Comparison of ENCODE assay signal across 8 cellular contexts in the genomic region with DNA sequence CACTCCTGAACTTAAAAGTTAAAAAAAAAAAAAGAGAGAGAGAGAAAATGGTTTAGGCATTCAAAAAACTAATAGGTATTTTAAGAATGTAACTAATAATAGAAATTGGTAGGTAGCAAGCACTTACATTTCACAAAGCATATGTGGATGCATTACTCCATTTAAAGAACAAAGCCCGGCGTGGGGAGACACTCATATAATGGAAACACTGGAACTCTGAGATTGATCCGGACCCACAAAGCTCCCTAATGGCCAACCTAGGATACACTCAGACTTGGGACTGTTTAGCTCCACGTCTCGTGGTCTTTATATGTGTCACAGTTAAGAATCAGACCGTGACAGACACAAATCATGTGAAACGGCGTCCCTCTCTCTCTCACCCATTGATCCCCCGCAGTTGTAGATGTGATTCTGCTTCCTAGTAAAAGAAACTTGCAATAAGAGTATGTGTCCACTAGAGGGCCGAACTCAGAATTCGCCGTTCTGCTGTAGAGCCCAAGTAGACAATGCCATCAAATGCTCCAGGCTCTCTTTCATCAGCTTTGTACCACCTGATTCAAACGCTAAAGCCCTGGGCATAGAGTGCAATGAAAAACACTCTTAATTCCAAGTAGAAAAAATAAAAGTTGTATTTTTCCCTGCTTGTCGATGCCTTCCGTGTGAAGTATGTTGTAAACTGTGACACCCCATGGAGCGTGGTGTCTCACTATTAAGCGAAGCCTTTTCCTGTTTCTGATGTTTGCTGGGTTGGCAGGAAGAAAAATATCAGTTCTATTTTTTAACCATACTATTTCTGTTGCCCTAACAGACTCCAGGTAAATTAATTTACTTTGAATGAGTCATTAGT.
DNase-seq lines count a peak whose midpoint lies in the region; ATAC-seq and TF ChIP-seq lines count a peak whose summit lies in the region.

No MANE protein-coding gene starts in this region.

- intact Hi-C loops in CD4-positive, alpha-beta T cell (cut with DNase I, micrococcal nuclease): no loop called here

- H3K4me1 Mint-ChIP-seq in CD4-positive, alpha-beta T cell (ENCODE audit: low read depth): peaks cover 6% of the 10 kb centered on the region
- peaks cover 6 to 13% (median 9%) of the 10 kb centered on the region in 3 donors for H3K4me1 Mint-ChIP-seq in T-cell
- H3K4me1 Mint-ChIP-seq in naive thymus-derived CD8-positive, alpha-beta T cell: peaks cover 2 to 8% (median 7%) of the 10 kb centered on the region in 4 donors

- no peaks in the 10 kb centered on the region for H3K4me1 ChIP-seq in fibroblast of lung (ENCODE audit: control insufficient read depth, extremely low read depth, insufficient read depth, low read length)

- H3K9me3 ChIP-seq in CD4-positive, alpha-beta T cell (ENCODE audit: control insufficient read depth, low read length): no peaks in the 10 kb centered on the region
- H3K9me3 ChIP-seq in fibroblast of lung (ENCODE audit: control insufficient read depth, insufficient read depth, low read depth, low read length): no peaks in the 10 kb centered on the region

- TF ChIP-seq CTCF in CD4-positive, alpha-beta T cell (IDR thresholded peaks at IDR 0.05): peak; percentile 73
- TF ChIP-seq CTCF in fibroblast of lung (conservative IDR thresholded peaks at IDR 0.05 in 1 of 2, IDR thresholded peaks at IDR 0.05 in 1 of 2; ENCODE audit: low read depth in 1 of 2, low read length in 2 of 2): peak; percentile 76 to 86

- no peak overlapping the region for H3K27ac Mint-ChIP-seq in CD4-positive, alpha-beta T cell
- H3K27ac Mint-ChIP-seq in T-cell: no peak overlapping the region
- H3K27ac Mint-ChIP-seq in naive thymus-derived CD8-positive, alpha-beta T cell: no peak overlapping the region

- DNase-seq in CD4-positive, alpha-beta T cell: no peak
- DNase-seq in NCI-H1105 treated with DMSO at 0.1 percent for 48 hours (lab: John Stamatoyannopoulos, UW) (peak; percentile 77), T-cell (peak in 7 of 34 experiments; percentile 0 to 13 (median 1)), fibroblast of lung (ENCODE audit: low read depth in 2 of 2) (peak; percentile 46 to 68), GOT3 (lab: John Stamatoyannopoulos, UW) (no peak)
- DNase-seq in naive thymus-derived CD8-positive, alpha-beta T cell: peak in 5 of 10 donors; percentile 1 to 26 (median 15)

- ATAC-seq in CD4-positive, alpha-beta T cell (ENCODE audit: poor library complexity): no peak
- ATAC-seq in GM18511 (IDR thresholded peaks at IDR 0.05; ENCODE audit: unreplicated experiment): peak; percentile 93
- ATAC-seq in HG02884 (IDR thresholded peaks at IDR 0.05; ENCODE audit: unreplicated experiment): peak; percentile 97
- peak in 3 of 4 experiments; percentile 30 to 47 (median 37) for ATAC-seq in T-cell (replicated peaks in 1 of 4)
- peak; percentile 44 to 47 for ATAC-seq in naive thymus-derived CD8-positive, alpha-beta T cell

- H3K4me2 ChIP-seq in fibroblast of lung (ENCODE audit: extremely low read depth, insufficient read depth, low read length): no peak overlapping the region

- no peak overlapping the region for H3K9ac ChIP-seq in fibroblast of lung (ENCODE audit: insufficient read depth, low read length)

- no peaks in the 10 kb centered on the region for H3K36me3 Mint-ChIP-seq in CD4-positive, alpha-beta T cell (ENCODE audit: low read depth)
- no peaks in the 10 kb centered on the region for H3K36me3 Mint-ChIP-seq in T-cell
- no peaks in the 10 kb centered on the region for H3K36me3 Mint-ChIP-seq in naive thymus-derived CD8-positive, alpha-beta T cell

- H4K20me1 ChIP-seq in fibroblast of lung (ENCODE audit: control insufficient read depth, extremely low read depth, insufficient read depth, low read length): no peaks in the 10 kb centered on the region

- H3K27ac ChIP-seq in CD4-positive, alpha-beta T cell (ENCODE audit: low read depth, low read length): no peak overlapping the region
- H3K27ac ChIP-seq in fibroblast of lung (ENCODE audit: insufficient read depth, low read length): no peak overlapping the region

- no peaks in the 10 kb centered on the region for H3K36me3 ChIP-seq in fibroblast of lung (ENCODE audit: control insufficient read depth, insufficient read depth, low read length)

- H2AFZ ChIP-seq in fibroblast of lung (ENCODE audit: low read length): peak overlapping the region; percentile 83

- no peak overlapping the region for H3K4me3 Mint-ChIP-seq in CD4-positive, alpha-beta T cell
- no peak overlapping the region for H3K4me3 Mint-ChIP-seq in T-cell
- no peak overlapping the region for H3K4me3 Mint-ChIP-seq in naive thymus-derived CD8-positive, alpha-beta T cell

- POLR2A ChIA-PET in CD4-positive, alpha-beta T cell (lab: Charles Lee): no interaction called here
- POLR2A ChIA-PET in T-cell (lab: Charles Lee): no interaction called here
- POLR2A ChIA-PET in naive thymus-derived CD8-positive, alpha-beta T cell (lab: Charles Lee): no interaction called here

- CTCF ChIA-PET in CD4-positive, alpha-beta T cell (lab: Charles Lee): interaction anchor here (0.8 to 1.2 kb wide), 2 partner anchors 9 to 10 kb away, joined by 3 read pairs; no protein-coding TSS in a partner anchor
- CTCF ChIA-PET in T-cell (lab: Charles Lee): no interaction called here

- peak overlapping the region in 1 of 4 experiments; percentile 34 for H3K4me3 ChIP-seq in fibroblast of lung (replicated peaks in 1 of 4; ENCODE audit: control extremely low read depth in 1 of 4, insufficient read depth in 1 of 4, low read depth in 3 of 4, low read length in 4 of 4)

- H3K27me3 ChIP-seq in CD4-positive, alpha-beta T cell (ENCODE audit: control insufficient read depth, insufficient read depth, low read length): no peaks in the 10 kb centered on the region
- H3K27me3 ChIP-seq in fibroblast of lung (ENCODE audit: control insufficient read depth, insufficient read depth, low read length): no peaks in the 10 kb centered on the region

- peaks cover 6% of the 10 kb centered on the region for H3K27me3 Mint-ChIP-seq in CD4-positive, alpha-beta T cell
- peaks cover 0 to 3% of the 10 kb centered on the region in 2 donors for H3K27me3 Mint-ChIP-seq in T-cell
- peaks cover 0 to 2% (median 0%) of the 10 kb centered on the region in 5 donors for H3K27me3 Mint-ChIP-seq in naive thymus-derived CD8-positive, alpha-beta T cell

- H3K9me3 Mint-ChIP-seq in CD4-positive, alpha-beta T cell: no peaks in the 10 kb centered on the region
- H3K9me3 Mint-ChIP-seq in T-cell: peaks cover 0 to 6% (median 0%) of the 10 kb centered on the region in 3 donors
- peaks cover 0 to 4% (median 0%) of the 10 kb centered on the region in 9 donors for H3K9me3 Mint-ChIP-seq in naive thymus-derived CD8-positive, alpha-beta T cell

- no peaks in the 10 kb centered on the region for H3K79me2 ChIP-seq in fibroblast of lung (ENCODE audit: control insufficient read depth, insufficient read depth, low read length)

Comparison
In these comparisons a context has a peak if more than half of its experiments do, and no peak if none do; other contexts are left out.
1. DNase-seq: peak in NCI-H1105 treated with DMSO at 0.1 percent for 48 hours (single experiment) and fibroblast of lung (2 of 2); none in CD4-positive, alpha-beta T cell (0 of 10) and GOT3 (single experiment).